ENCODE assay signal across 14 cellular contexts in genomic region chr12:53227341-53227740, GRCh38. TPM values are rescaled to one million over a fixed set of nuclear protein-coding genes. Genes with fewer than 3 reads are reported as not detected.
DNase-seq lines count a peak whose midpoint lies in the region; ATAC-seq and TF ChIP-seq lines count a peak whose summit lies in the region.
"Had no signal": no experiment of that assay in that cellular context is flagged by ENCODE, and none has a peak within 500 bp of the region (broad histone marks: within the 10 kb centered on the region; RNA-seq: fewer than 3 reads in every experiment).

No MANE protein-coding gene starts in this region.

- POLR2A ChIA-PET in RWPE1 (lab: Yijun Ruan, JAX; ENCODE audit: low non-redundant PET), result no interaction called here
- POLR2A ChIA-PET in naive thymus-derived CD8-positive, alpha-beta T cell (lab: Charles Lee), result interaction anchor here (0.9 to 1.1 kb wide), 2 partner anchors 9 to 72 kb away, joined by 3 read pairs; partner anchors contain the start of gene MYG1

- H3K9me3 ChIP-seq in breast epithelium (no peaks in the 10 kb centered on the region), tibial artery (no peaks in the 10 kb centered on the region), right lobe of liver (no peaks in the 10 kb centered on the region)
- H3K9me3 ChIP-seq: BE2C had no signal

- H3K27me3 Mint-ChIP-seq in naive thymus-derived CD8-positive, alpha-beta T cell, result no peaks in the 10 kb centered on the region

- intact Hi-C loops in breast epithelium (cut with DNase I; ENCODE audit: low total_unique reads), result no loop called here
- intact Hi-C loops in tibial artery (cut with DNase I; ENCODE audit: low total_unique reads), result no loop called here
- intact Hi-C loops in right lobe of liver (cut with DNase I), result no loop called here

- DNase-seq in RWPE1 (ENCODE audit: low spot score), result no peak
- DNase-seq in breast epithelium (ENCODE audit: low spot score in 2 of 2), result no peak
- DNase-seq in naive thymus-derived CD8-positive, alpha-beta T cell, result no peak
- peak in 1 of 2 donors; percentile 59 for DNase-seq in tibial artery
- DNase-seq in right lobe of liver, result no peak
- no peak for DNase-seq in NCI-H128 (lab: John Stamatoyannopoulos, UW; ENCODE audit: unreplicated experiment)
- DNase-seq: BE2C, GF-D8, Kasumi-1, NCI-H1417 treated with DMSO at 0.1 percent for 48 hours, NCI-H2029, NCI-H524, SIG-M5 had no signal

- no peaks in the 10 kb centered on the region for H3K9me3 Mint-ChIP-seq in naive thymus-derived CD8-positive, alpha-beta T cell

- H3K27ac Mint-ChIP-seq in naive thymus-derived CD8-positive, alpha-beta T cell, result peak overlapping the region in 8 of 10 donors; percentile 11 to 92 (median 52)

- H3K4me3 Mint-ChIP-seq in naive thymus-derived CD8-positive, alpha-beta T cell, result no peak overlapping the region

- H3K4me1 ChIP-seq in breast epithelium (peaks cover 13 to 56% of the 10 kb centered on the region in 2 donors), tibial artery (peaks cover 12 to 85% (median 67%) of the 10 kb centered on the region in 4 donors), right lobe of liver (peaks cover 0 to 1% (median 0%) of the 10 kb centered on the region in 4 donors)

- peaks cover 0 to 3% (median 0%) of the 10 kb centered on the region in 3 donors for H3K36me3 Mint-ChIP-seq in naive thymus-derived CD8-positive, alpha-beta T cell

- no peak for ATAC-seq in naive thymus-derived CD8-positive, alpha-beta T cell
- no peak for ATAC-seq in right lobe of liver
- no peak for ATAC-seq in GM18907 (IDR thresholded peaks at IDR 0.05; ENCODE audit: unreplicated experiment)

- H3K4me3 ChIP-seq in breast epithelium (no peak overlapping the region), tibial artery (no peak overlapping the region), right lobe of liver (no peak overlapping the region)

- H3K27ac ChIP-seq in RWPE1 (peak overlapping the region; percentile 99), breast epithelium (peak overlapping the region; percentile 94 to 98), tibial artery (peak overlapping the region; percentile 20 to 33), right lobe of liver (no peak overlapping the region)

- H3K27me3 ChIP-seq in breast epithelium (no peaks in the 10 kb centered on the region), tibial artery (no peaks in the 10 kb centered on the region), right lobe of liver (no peaks in the 10 kb centered on the region)
- H3K27me3 ChIP-seq: BE2C had no signal

- H3K4me1 Mint-ChIP-seq in naive thymus-derived CD8-positive, alpha-beta T cell, result peaks cover 44 to 71% (median 63%) of the 10 kb centered on the region in 4 donors

- H3K36me3 ChIP-seq in breast epithelium, result no peaks in the 10 kb centered on the region
- H3K36me3 ChIP-seq in tibial artery, result peaks cover 0 to 28% (median 11%) of the 10 kb centered on the region in 3 donors
- no peaks in the 10 kb centered on the region for H3K36me3 ChIP-seq in right lobe of liver
- H3K36me3 ChIP-seq: BE2C had no signal

- no peak for TF ChIP-seq POLR2A in breast epithelium (IDR thresholded peaks at IDR 0.05)
- TF ChIP-seq POLR2A in right lobe of liver (IDR thresholded peaks at IDR 0.05), result no peak

- CTCF ChIA-PET in RWPE1 (lab: Yijun Ruan, JAX), result no interaction called here

- 87% methylated on average over 3 of the region's 11 CpGs for WGBS in right lobe of liver (ENCODE audit: insufficient coverage, low coverage, low lambda C conversion rate, missing lambda C conversion rate)

- TF ChIP-seq CTCF in RWPE1 (conservative IDR thresholded peaks at IDR 0.05; ENCODE audit: low read depth) (no peak), breast epithelium (IDR thresholded peaks at IDR 0.05) (no peak), tibial artery (IDR thresholded peaks at IDR 0.05) (no peak), right lobe of liver (IDR thresholded peaks at IDR 0.05) (no peak)

RNA-seq across cellular contexts. Expression of gene RARG, which starts 4.7 kb away (rescaled TPM):
- total RNA-seq in breast epithelium, result 10 to 100 TPM; 12.2 to 39.8 (median 23.3) TPM
- 10 to 100 TPM; 57.8 to 60.4 TPM for total RNA-seq in naive thymus-derived CD8-positive, alpha-beta T cell
- 10 to 100 TPM in 1 of 3 donors, 1 to 10 TPM in 2; 1.6 to 12.7 (median 3.8) TPM for polyA plus RNA-seq in naive thymus-derived CD8-positive, alpha-beta T cell
- 1 to 10 TPM; 1.9 to 2.4 (median 2.1) TPM for total RNA-seq in right lobe of liver

RNA-seq across cellular contexts. Expression of gene ITGB7, which starts 20.3 kb away (rescaled TPM):
- 1 to 10 TPM; 1.1 to 2.9 (median 2.9) TPM for total RNA-seq in breast epithelium
- total RNA-seq in naive thymus-derived CD8-positive, alpha-beta T cell, result 100 to 1,000 TPM; 353 to 362 TPM
- 100 to 1,000 TPM; 202 to 219 (median 206) TPM for polyA plus RNA-seq in naive thymus-derived CD8-positive, alpha-beta T cell
- 1 to 10 TPM; 2.9 to 8.0 (median 3.9) TPM for total RNA-seq in right lobe of liver

RNA-seq across cellular contexts. Expression of gene ESPL1, which starts 40.8 kb away (rescaled TPM):
- 1 to 10 TPM in 2 of 3 donors, under 1 TPM in 1; 0.33 to 1.3 (median 1.2) TPM for total RNA-seq in breast epithelium
- total RNA-seq in naive thymus-derived CD8-positive, alpha-beta T cell, result under 1 TPM; 0.27 to 0.81 TPM
- not detected for polyA plus RNA-seq in naive thymus-derived CD8-positive, alpha-beta T cell
- 10 to 100 TPM in 2 of 6 experiments, 1 to 10 TPM in 3, under 1 TPM in 1; 0.04 to 15.0 (median 4.5) TPM for total RNA-seq in right lobe of liver

RNA-seq across cellular contexts. Expression of gene CSAD, which starts 46.6 kb away (rescaled TPM):
- total RNA-seq in breast epithelium (10 to 100 TPM; 60.2 to 74.1 (median 68.8) TPM), right lobe of liver (10 to 100 TPM; 20.6 to 54.2 (median 37.1) TPM)
- 10 to 100 TPM; 50.8 to 53.4 TPM for total RNA-seq in naive thymus-derived CD8-positive, alpha-beta T cell
- polyA plus RNA-seq in naive thymus-derived CD8-positive, alpha-beta T cell, result 1 to 10 TPM; 1.1 to 1.3 (median 1.2) TPM

RNA-seq across cellular contexts. Expression of gene ZNF740, which starts 46.8 kb away (rescaled TPM):
- total RNA-seq in breast epithelium (10 to 100 TPM; 17.9 to 22.0 (median 19.3) TPM), right lobe of liver (10 to 100 TPM in 5 of 6 experiments, 1 to 10 TPM in 1; 5.5 to 24.4 (median 19.2) TPM)
- 100 to 1,000 TPM; 112 to 113 TPM for total RNA-seq in naive thymus-derived CD8-positive, alpha-beta T cell
- polyA plus RNA-seq in naive thymus-derived CD8-positive, alpha-beta T cell, result 1 to 10 TPM; 2.8 to 3.5 (median 3.1) TPM

Comparison
In these comparisons a context has a peak if more than half of its experiments do, and no peak if none do; other contexts are left out.
1. H3K27ac ChIP-seq: peak in RWPE1 (single experiment), breast epithelium (2 of 2) and tibial artery (2 of 2); none in right lobe of liver (0 of 3).
2. RNA of gene ITGB7, which starts 20.3 kb away (total RNA-seq): 353 to 362 TPM in naive thymus-derived CD8-positive, alpha-beta T cell; 2.9 to 8.0 TPM in right lobe of liver and 1.1 to 2.9 TPM in breast epithelium; every median in the first group is over 10 times any median in the second.